In the genomic region with DNA sequence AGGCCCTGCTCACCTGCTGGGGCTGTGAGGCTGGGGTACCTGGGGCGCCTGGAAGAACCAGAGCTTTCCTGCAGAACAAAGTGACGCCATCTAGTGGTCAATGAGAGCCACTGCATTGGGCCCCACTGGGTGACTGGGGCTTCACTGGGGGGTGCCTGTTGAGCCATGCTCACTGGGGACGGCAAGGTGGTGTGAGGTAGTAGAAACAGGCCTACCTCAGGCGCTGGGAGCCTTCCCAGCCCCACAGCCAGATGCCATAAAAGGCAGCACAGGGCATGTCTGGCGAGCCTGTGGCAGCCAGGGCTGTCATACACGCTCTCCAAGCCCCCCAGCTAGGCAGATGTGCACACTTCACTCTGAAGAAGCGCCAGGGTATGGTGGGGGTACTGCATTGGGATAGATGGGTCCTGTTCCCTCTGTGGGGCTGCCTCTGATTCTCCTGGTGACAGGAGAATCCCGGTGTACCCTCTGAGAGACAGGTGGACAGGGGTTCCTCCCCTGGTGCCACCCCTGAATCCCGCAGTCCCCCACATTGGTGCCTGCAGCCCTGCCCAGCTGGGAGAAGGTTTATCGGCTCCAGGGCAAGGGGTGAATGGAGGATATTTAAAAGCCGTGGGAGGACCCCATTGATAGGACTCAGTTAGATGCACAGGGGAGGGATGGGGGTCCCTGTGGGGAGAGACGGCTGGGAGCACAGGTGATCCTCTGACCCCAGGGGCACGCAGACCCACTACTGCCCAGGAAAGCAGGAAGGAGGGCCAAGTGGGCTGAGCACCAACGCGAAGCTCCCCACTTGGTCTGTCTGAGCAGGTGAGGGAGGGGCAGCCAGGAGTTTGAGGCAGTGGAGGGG, we compare ENCODE assay signal across 9 cellular contexts.
DNase-seq lines count a peak whose midpoint lies in the region; ATAC-seq lines count a peak whose summit lies in the region.
"Had no signal": no experiment of that assay in that cellular context is flagged by ENCODE, and none has a peak within 500 bp of the region (broad histone marks: within the 10 kb centered on the region; RNA-seq: fewer than 3 reads in every experiment).

No MANE protein-coding gene starts in this region.

- no peaks in the 10 kb centered on the region for H3K27me3 ChIP-seq in NT2/D1 (ENCODE audit: insufficient read depth, insufficient read length)
- H3K27me3 ChIP-seq: BLaER1 had no signal

- no peaks in the 10 kb centered on the region for H3K36me3 ChIP-seq in NT2/D1 (ENCODE audit: insufficient read depth, insufficient read length, low read length)

- H3K9me3 ChIP-seq in NT2/D1 (ENCODE audit: insufficient read depth, low read length), result no peaks in the 10 kb centered on the region
- H3K9me3 ChIP-seq: BLaER1 had no signal

- peaks cover 2% of the 10 kb centered on the region for H3K4me1 ChIP-seq in NT2/D1 (ENCODE audit: insufficient read depth, insufficient read length)

- H3K4me3 ChIP-seq in NT2/D1 (ENCODE audit: insufficient read length, low read depth), result no peak overlapping the region
- H3K4me3 ChIP-seq: BLaER1 had no signal

- H3K9ac ChIP-seq in NT2/D1 (ENCODE audit: insufficient read length, low read depth), result peak overlapping the region; percentile 21
- H3K9ac ChIP-seq: BLaER1 had no signal

- no peak for ATAC-seq in HG03469 (IDR thresholded peaks at IDR 0.05; ENCODE audit: unreplicated experiment)

- DNase-seq in NCI-H1105 treated with DMSO at 0.1 percent for 48 hours (lab: John Stamatoyannopoulos, UW) (peak; percentile 1), NCI-H1105 (lab: John Stamatoyannopoulos, UW) (no peak), NT2/D1 (ENCODE audit: low read depth, low spot score) (no peak), iPS-NIHi11 (ENCODE audit: low spot score) (peak; percentile 81), NCI-H1694 (lab: John Stamatoyannopoulos, UW) (no peak)
- peak; percentile 76 for DNase-seq in activated effector memory CD4-positive, alpha-beta T cell treated with anti-CD3 and anti-CD28 coated beads, Interleukin-2, amount 50 U/mL, for 16 hours
- DNase-seq in stimulated activated CD8-positive, alpha-beta memory T cell treated with anti-CD3 and anti-CD28 coated beads, Interleukin-15, amount 100 ng/mL, for 48 hours (ENCODE audit: low read depth in 2 of 2), result peak; percentile 23 to 28

Comparison
In these comparisons a context has a peak if more than half of its experiments do, and no peak if none do; other contexts are left out.
1. DNase-seq: peak in NCI-H1105 treated with DMSO at 0.1 percent for 48 hours (single experiment), activated effector memory CD4-positive, alpha-beta T cell treated with anti-CD3 and anti-CD28 coated beads, Interleukin-2, amount 50 U/mL, for 16 hours (single experiment), iPS-NIHi11 (single experiment) and stimulated activated CD8-positive, alpha-beta memory T cell treated with anti-CD3 and anti-CD28 coated beads, Interleukin-15, amount 100 ng/mL, for 48 hours (2 of 2); none in NCI-H1105 (single experiment), NT2/D1 (single experiment) and NCI-H1694 (single experiment).